ENCODE assay signal across 22 cellular contexts in the genomic region with DNA sequence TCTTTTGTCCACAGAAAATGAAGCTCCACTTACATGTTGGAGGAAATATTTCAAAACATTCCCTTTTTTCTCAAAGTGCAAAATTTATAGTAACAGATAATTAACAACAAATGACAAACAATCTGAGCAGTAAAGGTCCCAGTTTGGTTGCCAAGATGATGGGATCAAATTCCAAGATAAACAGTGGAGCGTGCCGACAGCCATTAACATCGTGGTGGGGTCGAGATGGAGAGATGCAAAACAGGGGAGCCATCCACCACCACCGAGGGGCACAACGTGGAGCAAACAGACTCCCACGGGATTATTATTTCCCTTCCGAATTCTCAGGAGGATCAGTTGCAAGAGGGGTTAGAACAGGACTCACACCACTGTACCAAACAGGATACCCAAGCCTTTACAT. TPM values are rescaled to one million over a fixed set of nuclear protein-coding genes. Genes with fewer than 3 reads are reported as not detected.
"Had no signal": no experiment of that assay in that cellular context is flagged by ENCODE, and none has a peak within 500 bp of the region (broad histone marks: within the 10 kb centered on the region; RNA-seq: fewer than 3 reads in every experiment).

No MANE protein-coding gene starts in this region.

- H3K36me3 Mint-ChIP-seq: naive thymus-derived CD8-positive, alpha-beta T cell had no signal

- H3K27ac ChIP-seq: heart right ventricle, pancreas, upper lobe of right lung, vagina had no signal

- H3K9me3 ChIP-seq: heart right ventricle, mucosa of descending colon, pancreas, tibial artery, upper lobe of right lung, vagina had no signal

- H3K27me3 Mint-ChIP-seq: dendritic cell treated with granulocyte-macrophage colony-stimulating factor and Interleukin-4, amounts not matched to agents 40 ng/mL and 50 ng/mL, for 4 days; progenitor cell of endocrine pancreas had no signal

- ATAC-seq: heart right ventricle; left lobe of liver; mucosa of descending colon; naive thymus-derived CD8-positive, alpha-beta T cell; pancreas; right cardiac atrium; upper lobe of right lung had no signal

- H3K4me1 Mint-ChIP-seq: naive thymus-derived CD8-positive, alpha-beta T cell had no signal

- H3K9me3 Mint-ChIP-seq: dendritic cell treated with granulocyte-macrophage colony-stimulating factor and Interleukin-4, amounts not matched to agents 40 ng/mL and 50 ng/mL, for 4 days; naive thymus-derived CD8-positive, alpha-beta T cell had no signal

- H3K27me3 ChIP-seq: heart right ventricle, pancreas, tibial artery, upper lobe of right lung, vagina had no signal

- H3K4me1 ChIP-seq: pancreas, upper lobe of right lung, vagina had no signal

- H3K4me3 ChIP-seq: heart right ventricle, mucosa of descending colon, pancreas, tibial artery, upper lobe of right lung, vagina had no signal

- H3K4me3 Mint-ChIP-seq: dendritic cell treated with granulocyte-macrophage colony-stimulating factor and Interleukin-4, amounts not matched to agents 40 ng/mL and 50 ng/mL, for 4 days; naive thymus-derived CD8-positive, alpha-beta T cell had no signal

- H3K36me3 ChIP-seq: heart right ventricle, pancreas, tibial artery, upper lobe of right lung, vagina had no signal

- H3K27ac Mint-ChIP-seq: dendritic cell treated with granulocyte-macrophage colony-stimulating factor and Interleukin-4, amounts not matched to agents 40 ng/mL and 50 ng/mL, for 4 days; naive thymus-derived CD8-positive, alpha-beta T cell; progenitor cell of endocrine pancreas had no signal

- DNase-seq: erythroblast; foreskin melanocyte; heart right ventricle; hypothalamus; kidney glomerular epithelial cell; mammary epithelial cell; mucosa of descending colon; naive thymus-derived CD8-positive, alpha-beta T cell; occipital lobe; pancreas; right cardiac atrium; small intestine; stimulated activated CD4-positive, alpha-beta T cell treated with anti-CD3 and anti-CD28 coated beads, Interleukin-2, amount 100 ng/mL, for 48 hours; stimulated activated naive CD4-positive, alpha-beta T cell treated with Interleukin-2 at 50 U/mL for 16 hours; tibial artery; upper lobe of right lung had no signal

RNA-seq across cellular contexts. Expression of a gene that starts 17.2 kb away (rescaled TPM):
- total RNA-seq: endothelial cell of umbilical vein, glomerular endothelial cell had no signal
